Comparison of ENCODE assay signal across 30 cellular contexts in genomic region chr16:75224281-75224680, GRCh38. TPM values are rescaled to one million over a fixed set of nuclear protein-coding genes. Genes with fewer than 3 reads are reported as not detected.
DNase-seq lines count a peak whose midpoint lies in the region; ATAC-seq, FAIRE-seq and TF ChIP-seq lines count a peak whose summit lies in the region.
"Had no signal": no experiment of that assay in that cellular context is flagged by ENCODE, and none has a peak within 500 bp of the region (broad histone marks: within the 10 kb centered on the region; RNA-seq: fewer than 3 reads in every experiment).

No MANE protein-coding gene starts in this region.

- H4K91ac ChIP-seq in H1 (replicated peaks; ENCODE audit: insufficient read length, low read length), result no peak overlapping the region

- TF ChIP-seq CTCF in GM23338 (conservative IDR thresholded peaks at IDR 0.05; ENCODE audit: low read depth in 2 of 2) (no peak), PC-9 (conservative IDR thresholded peaks at IDR 0.05) (no peak), H1 (IDR thresholded peaks at IDR 0.05; ENCODE audit: control extremely low read depth in 1 of 3, insufficient read depth in 1 of 3, low read depth in 1 of 3, low read length in 3 of 3) (no peak), osteoblast (IDR thresholded peaks at IDR 0.05; ENCODE audit: extremely low read depth, low read depth, low read length) (no peak), ovary (IDR thresholded peaks at IDR 0.05) (no peak)

- H3K18ac ChIP-seq in H1 (ENCODE audit: extremely low read depth, low read length), result no peak overlapping the region

- no peak overlapping the region for H3K9ac ChIP-seq in H1 (replicated peaks in 1 of 4; ENCODE audit: extremely low read depth in 1 of 4, low read depth in 3 of 4, low read length in 3 of 4)
- H3K9ac ChIP-seq: BLaER1 treated with 17β-estradiol and CSF1 and Interleukin-3, amounts not matched to agents 10 nM and 100 nM had no signal

- H3K4me1 ChIP-seq in GM23338 (ENCODE audit: insufficient read depth), result no peaks in the 10 kb centered on the region
- no peaks in the 10 kb centered on the region for H3K4me1 ChIP-seq in PC-9 (replicated peaks; ENCODE audit: insufficient read depth)
- peaks cover 0 to 4% (median 0%) of the 10 kb centered on the region in 4 experiments; a peak in 1 of 7 replicates for H3K4me1 ChIP-seq in H1 (replicated peaks in 1 of 4; ENCODE audit: control insufficient read depth in 3 of 4, insufficient read depth in 4 of 4, low read length in 3 of 4)
- no peaks in the 10 kb centered on the region for H3K4me1 ChIP-seq in osteoblast (ENCODE audit: insufficient read depth, low read length)
- H3K4me1 ChIP-seq in ovary (ENCODE audit: insufficient read depth), result no peaks in the 10 kb centered on the region
- H3K4me1 ChIP-seq: breast epithelium, transverse colon had no signal

- no peak for TF ChIP-seq RAD21 in H1 (IDR thresholded peaks at IDR 0.05 in 1 of 2, conservative IDR thresholded peaks at IDR 0.05 in 1 of 2; ENCODE audit: low read depth in 2 of 2, low read length in 2 of 2)

- no peaks in the 10 kb centered on the region for H3K23me2 ChIP-seq in H1 (ENCODE audit: low read depth, low read length)

- no peak overlapping the region for H3K23ac ChIP-seq in H1 (ENCODE audit: insufficient read length)

- no peaks in the 10 kb centered on the region for H3K79me2 ChIP-seq in GM23338 (replicated peaks; ENCODE audit: insufficient read depth)
- no peaks in the 10 kb centered on the region for H3K79me2 ChIP-seq in PC-9 (ENCODE audit: low read depth)
- H3K79me2 ChIP-seq in H1 (ENCODE audit: control insufficient read depth in 1 of 2, insufficient read depth in 2 of 2, low read length in 2 of 2), result no peaks in the 10 kb centered on the region
- peaks cover 3% of the 10 kb centered on the region for H3K79me2 ChIP-seq in osteoblast (ENCODE audit: insufficient read depth, low read length)

- DNase-seq in GM23338 (ENCODE audit: low spot score), result no peak
- DNase-seq in PC-9, result peak in 1 of 2 experiments; percentile 25
- DNase-seq in H1 (ENCODE audit: low read depth in 1 of 2, low spot score in 2 of 2), result no peak
- DNase-seq in osteoblast (ENCODE audit: insufficient read length, low spot score, missing footprints), result peak; percentile 90
- no peak for DNase-seq in ovary
- DNase-seq in cerebellar cortex (ENCODE audit: low spot score), result no peak
- DNase-seq: activated CD4-positive, alpha-beta T cell treated with anti-CD3 and anti-CD28 coated beads for 36 hours; activated T-cell treated with anti-CD3 and anti-CD28 coated beads for 4 hours; amniotic stem cell; effector CD4-positive, alpha-beta T cell; Karpas-422; naive B cell; NCI-H1417 treated with DMSO at 0.1 percent for 48 hours; NCI-H2081; NCI-H526; SHP77 treated with DMSO at 0.1 percent for 48 hours; transverse colon had no signal

- no peaks in the 10 kb centered on the region for H4K20me1 ChIP-seq in GM23338 (replicated peaks; ENCODE audit: insufficient read depth)
- H4K20me1 ChIP-seq in PC-9 (ENCODE audit: insufficient read depth), result peaks cover 6% of the 10 kb centered on the region; the same call in 1 of the 2 replicates
- peaks cover under 1 to 3% of the 10 kb centered on the region in 2 experiments for H4K20me1 ChIP-seq in H1 (replicated peaks in 1 of 2; ENCODE audit: control insufficient read depth in 1 of 2, insufficient read depth in 2 of 2, low read length in 2 of 2)
- H4K20me1 ChIP-seq in osteoblast (ENCODE audit: insufficient read depth, low read length), result peaks cover 35% of the 10 kb centered on the region

- BruUV-seq in PC-9 (replicated peaks; lab: Mats Ljungman, UMichigan), result TSS peak; percentile 20

- H3K27ac ChIP-seq in GM23338 (ENCODE audit: low read depth), result no peak overlapping the region
- H3K27ac ChIP-seq in PC-9, result no peak overlapping the region
- no peak overlapping the region for H3K27ac ChIP-seq in H1 (ENCODE audit: low read depth, low read length)
- H3K27ac ChIP-seq in osteoblast (ENCODE audit: low read depth, low read length), result no peak overlapping the region
- H3K27ac ChIP-seq in ovary, result no peak overlapping the region
- H3K27ac ChIP-seq: BLaER1 treated with 17β-estradiol and CSF1 and Interleukin-3, amounts not matched to agents 10 nM and 100 nM; breast epithelium; transverse colon had no signal

- H2BK12ac ChIP-seq in H1 (ENCODE audit: low read depth, low read length), result peak overlapping the region; percentile 60; the same call in 1 of the 2 replicates

- H3K27ac Mint-ChIP-seq in GM23338, result peak overlapping the region; percentile 77
- H3K27ac Mint-ChIP-seq: activated CD4-positive, alpha-beta T cell treated with anti-CD3 and anti-CD28 coated beads for 36 hours; activated naive CD4-positive, alpha-beta T cell treated with anti-CD3 and anti-CD28 coated beads, Interleukin-2, amount 50 U/mL, for 24 hours; activated T-helper 2 cell treated with anti-CD3 and anti-CD28 coated beads, Interferon-gamma antibody, Interleukin-2, Interleukin-4, amounts not matched to agents 10 μg/mL and 5 μg/mL and 100 μg/mL, durations not matched to agents 14 hours and 24 hours and 36 hours; mesothelial cell of epicardium; naive B cell; stimulated activated memory B cell treated with anti-CD40 and anti-IgM and Interleukin-4, amounts not matched to agents 10 μg/mL and 1 μg/mL and 100 μg/mL, for 72 hours; T-helper 2 cell treated with Interferon-gamma antibody and Interleukin-4, amounts not matched to agents 5 μg/mL and 100 μg/mL, for 36 hours had no signal

- WGBS in H1 (ENCODE audit: extremely low coverage in 1 of 2, insufficient coverage in 1 of 2, insufficient read length in 1 of 2, insufficient replicate concordance in 2 of 2, low coverage in 1 of 2, low lambda C conversion rate in 2 of 2, missing lambda C conversion rate in 1 of 2), 2 experiments, result 95% methylated on average over 6 of the region's 6 CpGs; no CpG with 5 or more reads in 1 of the 2 experiments
- WGBS in ovary, 3 donors, result 37 to 51% (median 47%) methylated on average over 6 of the region's 6 CpGs

- ATAC-seq in GM23338, result no peak
- ATAC-seq in HG02623 (IDR thresholded peaks at IDR 0.05; ENCODE audit: unreplicated experiment), result no peak
- ATAC-seq in HG02642 (IDR thresholded peaks at IDR 0.05; ENCODE audit: poor library complexity, unreplicated experiment), result no peak
- ATAC-seq: activated CD4-positive, alpha-beta T cell treated with anti-CD3 and anti-CD28 coated beads for 36 hours; stimulated activated memory B cell treated with anti-CD40 and anti-IgM and Interleukin-4, amounts not matched to agents 10 μg/mL and 1 μg/mL and 100 μg/mL, for 72 hours had no signal

- H2AFZ ChIP-seq in GM23338 (no peak overlapping the region), PC-9 (no peak overlapping the region), H1 (ENCODE audit: low read length) (no peak overlapping the region), osteoblast (ENCODE audit: low read length) (no peak overlapping the region)

- no peak overlapping the region for H3K4ac ChIP-seq in H1 (replicated peaks; ENCODE audit: insufficient read length, low read depth, low read length)

- H4K5ac ChIP-seq in H1 (ENCODE audit: insufficient read length, low read depth, low read length), result no peak overlapping the region

- H3K56ac ChIP-seq in H1 (replicated peaks; ENCODE audit: insufficient read length, low read depth, low read length), result no peak overlapping the region

- H3F3A ChIP-seq in GM23338 (replicated peaks; ENCODE audit: low read depth) (peaks cover 15% of the 10 kb centered on the region; the same call in 1 of the 2 replicates), PC-9 (ENCODE audit: insufficient read depth, low read depth) (peaks cover 4% of the 10 kb centered on the region; the same call in 1 of the 2 replicates)

- peaks cover 6% of the 10 kb centered on the region; the same call in 2 of the 3 replicates for H3K36me3 Mint-ChIP-seq in GM23338 (ENCODE audit: low read depth)
- H3K36me3 Mint-ChIP-seq: activated naive CD4-positive, alpha-beta T cell treated with anti-CD3 and anti-CD28 coated beads, Interleukin-2, amount 50 U/mL, for 24 hours; mesothelial cell of epicardium; naive B cell; stimulated activated memory B cell treated with anti-CD40 and anti-IgM and Interleukin-4, amounts not matched to agents 10 μg/mL and 1 μg/mL and 100 μg/mL, for 72 hours had no signal

- TF ChIP-seq EP300 in H1 (IDR thresholded peaks at IDR 0.05; ENCODE audit: borderline replicate concordance in 1 of 2, low read depth in 2 of 2, low read length in 2 of 2) (no peak), ovary (IDR thresholded peaks at IDR 0.05) (no peak)

- H3K9me3 ChIP-seq in PC-9 (ENCODE audit: insufficient read depth, low read depth), result no peaks in the 10 kb centered on the region
- no peaks in the 10 kb centered on the region for H3K9me3 ChIP-seq in H1 (ENCODE audit: insufficient read depth in 2 of 2, low read depth in 1 of 2, low read length in 1 of 2)
- H3K9me3 ChIP-seq in osteoblast (ENCODE audit: low read depth, low read length), result no peaks in the 10 kb centered on the region
- no peaks in the 10 kb centered on the region for H3K9me3 ChIP-seq in ovary
- H3K9me3 ChIP-seq: BLaER1 treated with 17β-estradiol and CSF1 and Interleukin-3, amounts not matched to agents 10 nM and 100 nM; breast epithelium; transverse colon had no signal

- no peak overlapping the region for H2BK20ac ChIP-seq in H1 (ENCODE audit: low read length)

- POLR2A ChIA-PET in PC-9 (lab: Charles Lee; ENCODE audit: unreplicated experiment) (no interaction called here), H1 (lab: Charles Lee; ENCODE audit: partially characterized antibody) (interaction anchor here (0.6 to 22.7 kb wide), 6 partner anchors 10 to 154 kb away, joined by 3 to 375 read pairs (median 7); partner anchors contain the start of genes BCAR1 and CTRB2)

- no peaks in the 10 kb centered on the region for H3K36me3 ChIP-seq in GM23338 (ENCODE audit: insufficient read depth)
- H3K36me3 ChIP-seq in PC-9 (ENCODE audit: low read depth), result no peaks in the 10 kb centered on the region
- peaks cover under 1 to 5% (median 2%) of the 10 kb centered on the region in 4 experiments; a peak in 4 of 8 replicates for H3K36me3 ChIP-seq in H1 (ENCODE audit: control insufficient read depth in 2 of 4, insufficient read depth in 4 of 4, low read length in 3 of 4)
- peaks cover 14% of the 10 kb centered on the region for H3K36me3 ChIP-seq in osteoblast (ENCODE audit: insufficient read depth, low read length)
- H3K36me3 ChIP-seq in ovary, result no peaks in the 10 kb centered on the region
- H3K36me3 ChIP-seq: BLaER1 treated with 17β-estradiol and CSF1 and Interleukin-3, amounts not matched to agents 10 nM and 100 nM; breast epithelium had no signal

- H3K4me3 Mint-ChIP-seq in GM23338, result no peak overlapping the region
- H3K4me3 Mint-ChIP-seq: activated CD4-positive, alpha-beta T cell treated with anti-CD3 and anti-CD28 coated beads for 36 hours; activated naive CD4-positive, alpha-beta T cell treated with anti-CD3 and anti-CD28 coated beads, Interleukin-2, amount 50 U/mL, for 24 hours; mesothelial cell of epicardium; stimulated activated memory B cell treated with anti-CD40 and anti-IgM and Interleukin-4, amounts not matched to agents 10 μg/mL and 1 μg/mL and 100 μg/mL, for 72 hours; T-helper 2 cell treated with Interferon-gamma antibody and Interleukin-4, amounts not matched to agents 5 μg/mL and 100 μg/mL, for 36 hours had no signal

- no peak overlapping the region for H3K14ac ChIP-seq in H1 (ENCODE audit: insufficient read length)

- H3K4me3 ChIP-seq in GM23338 (no peak overlapping the region), PC-9 (no peak overlapping the region), H1 (ENCODE audit: extremely low read depth in 1 of 4, insufficient read depth in 2 of 4, low read depth in 3 of 4, low read length in 4 of 4) (no peak overlapping the region), osteoblast (ENCODE audit: insufficient read depth, low read length) (no peak overlapping the region), ovary (no peak overlapping the region)
- H3K4me3 ChIP-seq: BLaER1 treated with 17β-estradiol and CSF1 and Interleukin-3, amounts not matched to agents 10 nM and 100 nM; breast epithelium; transverse colon had no signal

- H2BK15ac ChIP-seq in H1 (ENCODE audit: low read length), result no peak overlapping the region

- no peak overlapping the region for H2BK120ac ChIP-seq in H1 (replicated peaks; ENCODE audit: low read depth, low read length)

- H3K27me3 Mint-ChIP-seq in GM23338 (ENCODE audit: insufficient read depth, low read depth, poor library complexity), result peaks cover 13% of the 10 kb centered on the region
- H3K27me3 Mint-ChIP-seq: activated naive CD4-positive, alpha-beta T cell treated with anti-CD3 and anti-CD28 coated beads, Interleukin-2, amount 50 U/mL, for 24 hours had no signal

- no peak for FAIRE-seq in H1 (lab: Jason Lieb, UNC)
- FAIRE-seq: G401.6 had no signal

- TF ChIP-seq POLR2A in H1 (IDR thresholded peaks at IDR 0.05; ENCODE audit: control extremely low read depth in 1 of 2, low read depth in 2 of 2, low read length in 2 of 2) (no peak), ovary (IDR thresholded peaks at IDR 0.05) (no peak)

- CTCF ChIA-PET in PC-9 (lab: Charles Lee) (no interaction called here), H1 (lab: Charles Lee; ENCODE audit: partially characterized antibody) (interaction anchor here (2.0 kb wide), 1 partner anchor 9 kb away, joined by 17 read pairs; no protein-coding TSS in a partner anchor)

- no peak overlapping the region for H2BK5ac ChIP-seq in H1 (ENCODE audit: low read depth, low read length)

- H3K9me2 ChIP-seq in GM23338 (ENCODE audit: insufficient read depth), result no peaks in the 10 kb centered on the region
- H3K9me2 ChIP-seq in PC-9 (ENCODE audit: insufficient read depth), result no peaks in the 10 kb centered on the region

- no peak overlapping the region for H3K4me2 ChIP-seq in GM23338
- H3K4me2 ChIP-seq in PC-9, result no peak overlapping the region
- no peak overlapping the region for H3K4me2 ChIP-seq in H1 (ENCODE audit: insufficient read depth in 1 of 2, low read depth in 2 of 2, low read length in 2 of 2)
- H3K4me2 ChIP-seq in osteoblast (ENCODE audit: insufficient read depth, low read length), result no peak overlapping the region
- H3K4me2 ChIP-seq: BLaER1 treated with 17β-estradiol and CSF1 and Interleukin-3, amounts not matched to agents 10 nM and 100 nM had no signal

- H3K27me3 ChIP-seq in GM23338 (ENCODE audit: insufficient read depth), result no peaks in the 10 kb centered on the region
- H3K27me3 ChIP-seq in PC-9 (ENCODE audit: insufficient read depth, low read depth), result no peaks in the 10 kb centered on the region
- no peaks in the 10 kb centered on the region for H3K27me3 ChIP-seq in H1 (replicated peaks in 1 of 4; ENCODE audit: control insufficient read depth in 3 of 4, extremely low read depth in 1 of 4, insufficient read depth in 3 of 4, low read length in 3 of 4)
- H3K27me3 ChIP-seq in osteoblast (ENCODE audit: insufficient read depth, low read length), result peaks cover 4% of the 10 kb centered on the region
- no peaks in the 10 kb centered on the region for H3K27me3 ChIP-seq in ovary

- H2AK5ac ChIP-seq in H1 (ENCODE audit: low read depth, low read length), result no peak overlapping the region

- peak overlapping the region; percentile 79; the same call in 1 of the 2 replicates for H4K8ac ChIP-seq in H1 (ENCODE audit: extremely low read depth, insufficient read depth, low read length)

- intact Hi-C loops in PC-9 (cut with micrococcal nuclease; ENCODE audit: unreplicated experiment) (loop anchor here (2.0 kb wide), 1 partner anchor 17 kb away; the partner anchor contains the start of gene CTRB2), ovary (cut with DNase I) (loop anchor here in 3 of 4 donors (1.0 to 2.0 kb wide), 2 partner anchors 17 to 18 kb away; partner anchors contain the start of gene CTRB2 (in 2 of the 3))

- no peaks in the 10 kb centered on the region for H3K79me1 ChIP-seq in H1 (ENCODE audit: low read depth, low read length)

- H3K9me3 Mint-ChIP-seq in GM23338, result no peaks in the 10 kb centered on the region; the same call in 2 of the 3 replicates
- H3K9me3 Mint-ChIP-seq: activated naive CD4-positive, alpha-beta T cell treated with anti-CD3 and anti-CD28 coated beads, Interleukin-2, amount 50 U/mL, for 24 hours; activated T-helper 2 cell treated with anti-CD3 and anti-CD28 coated beads, Interferon-gamma antibody, Interleukin-2, Interleukin-4, amounts not matched to agents 10 μg/mL and 5 μg/mL and 100 μg/mL, durations not matched to agents 14 hours and 24 hours and 36 hours; mesothelial cell of epicardium; stimulated activated memory B cell treated with anti-CD40 and anti-IgM and Interleukin-4, amounts not matched to agents 10 μg/mL and 1 μg/mL and 100 μg/mL, for 72 hours; T-helper 2 cell treated with Interferon-gamma antibody and Interleukin-4, amounts not matched to agents 5 μg/mL and 100 μg/mL, for 36 hours had no signal

- H3K4me1 Mint-ChIP-seq in GM23338, result peaks cover 5% of the 10 kb centered on the region; the same call in 2 of the 3 replicates

RNA-seq across cellular contexts. Expression of gene CTRB1, which starts 5.5 kb away (rescaled TPM):
- total RNA-seq in GM23338 (2014; rRNA removed; shearing (Covaris generic)), result not detected in 2 replicates
- polyA plus RNA-seq in GM23338 (2016; fragmentation: Nextera tagmentation; extraction: Ambion mirVana) (not detected in 2 replicates), H1 (2011; rRNA removed) (not detected in 2 replicates), ovary (not detected)
- total RNA-seq in PC-9 (2021) (not detected in 2 replicates), osteoblast (not detected in 2 replicates), ovary (10 to 100 TPM in 2 of 7 donors, 1 to 10 TPM in 1, under 1 TPM in 2, not detected in 2; 0.67 to 14.7 (median 3.1) TPM)
- not detected in 2 replicates for total RNA-seq in H1 (2021; fragmentation: NEBNext Ultra II Directional; extraction: Animal tissue kit (Norgen Biotek cat#: 25700))
- polyA plus RNA-seq in H1 (2011; cell fraction: cytosol; rRNA removed), result not detected
- not detected for polyA plus RNA-seq in H1 (2011; cell fraction: nucleus; rRNA removed)
- not detected in 4 replicates for polyA plus RNA-seq in H1 (2012, experiment 1 of 2)
- not detected for polyA plus RNA-seq in H1 (2012, experiment 2 of 2)
- not detected for polyA plus RNA-seq in H1 (2013, experiment 1 of 2)
- polyA plus RNA-seq in H1 (2013, experiment 2 of 2), result not detected
- polyA minus RNA-seq in H1 (2011; rRNA and poly(A)+ RNA removed), result not detected in 2 replicates
- not detected for polyA minus RNA-seq in H1 (2011; cell fraction: cytosol; rRNA and poly(A)+ RNA removed)
- polyA minus RNA-seq in H1 (2011; cell fraction: nucleus; rRNA and poly(A)+ RNA removed), result not detected
- total RNA-seq: activated CD4-positive, alpha-beta T cell treated with anti-CD3 and anti-CD28 coated beads for 36 hours; activated T-helper 2 cell treated with anti-CD3 and anti-CD28 coated beads, Interferon-gamma antibody, Interleukin-2, Interleukin-4, amounts not matched to agents 10 μg/mL and 5 μg/mL and 100 μg/mL, durations not matched to agents 14 hours and 24 hours and 36 hours; breast epithelium; mesothelial cell of epicardium; skeletal muscle tissue; subcutaneous adipose tissue; transverse colon had no signal
- polyA plus RNA-seq: AG04450 had no signal

RNA-seq across cellular contexts. Expression of gene CTRB2, which starts 17.3 kb away (rescaled TPM):
- not detected in 2 replicates for total RNA-seq in GM23338 (2014; rRNA removed; shearing (Covaris generic))
- polyA plus RNA-seq in GM23338 (2016; fragmentation: Nextera tagmentation; extraction: Ambion mirVana) (not detected in 2 replicates), H1 (2011; rRNA removed) (not detected in 2 replicates), ovary (1 to 10 TPM in 1 of 2 donors, not detected in 1; 1.1 TPM)
- total RNA-seq in PC-9 (2021) (not detected in 2 replicates), osteoblast (not detected in 2 replicates), ovary (10 to 100 TPM in 2 of 7 donors, 1 to 10 TPM in 1, under 1 TPM in 1, not detected in 3; 0.62 to 28.7 (median 11.6) TPM)
- total RNA-seq in H1 (2021; fragmentation: NEBNext Ultra II Directional; extraction: Animal tissue kit (Norgen Biotek cat#: 25700)), result not detected in 2 replicates
- not detected for polyA plus RNA-seq in H1 (2011; cell fraction: cytosol; rRNA removed)
- not detected for polyA plus RNA-seq in H1 (2011; cell fraction: nucleus; rRNA removed)
- not detected in 4 replicates for polyA plus RNA-seq in H1 (2012, experiment 1 of 2)
- polyA plus RNA-seq in H1 (2012, experiment 2 of 2), result not detected
- polyA plus RNA-seq in H1 (2013, experiment 1 of 2), result not detected
- polyA plus RNA-seq in H1 (2013, experiment 2 of 2), result not detected
- polyA minus RNA-seq in H1 (2011; rRNA and poly(A)+ RNA removed), result not detected in 2 replicates
- not detected for polyA minus RNA-seq in H1 (2011; cell fraction: cytosol; rRNA and poly(A)+ RNA removed)
- not detected for polyA minus RNA-seq in H1 (2011; cell fraction: nucleus; rRNA and poly(A)+ RNA removed)
- total RNA-seq: activated CD4-positive, alpha-beta T cell treated with anti-CD3 and anti-CD28 coated beads for 36 hours; activated T-helper 2 cell treated with anti-CD3 and anti-CD28 coated beads, Interferon-gamma antibody, Interleukin-2, Interleukin-4, amounts not matched to agents 10 μg/mL and 5 μg/mL and 100 μg/mL, durations not matched to agents 14 hours and 24 hours and 36 hours; breast epithelium; mesothelial cell of epicardium; skeletal muscle tissue; subcutaneous adipose tissue; transverse colon had no signal
- polyA plus RNA-seq: AG04450 had no signal

RNA-seq across cellular contexts. Expression of gene BCAR1, which starts 27.1 kb away (rescaled TPM):
- 121 and 140 TPM in 2 replicates for total RNA-seq in GM23338 (2014; rRNA removed; shearing (Covaris generic))
- polyA plus RNA-seq in GM23338 (2016; fragmentation: Nextera tagmentation; extraction: Ambion mirVana), result 37.9 and 38.3 TPM in 2 replicates
- total RNA-seq in PC-9 (2021), result 53.9 and 62.5 TPM in 2 replicates
- total RNA-seq in H1 (2021; fragmentation: NEBNext Ultra II Directional; extraction: Animal tissue kit (Norgen Biotek cat#: 25700)), result 103 and 105 TPM in 2 replicates
- polyA plus RNA-seq in H1 (2011; rRNA removed), result 59.8 and 93.8 TPM in 2 replicates
- polyA plus RNA-seq in H1 (2011; cell fraction: cytosol; rRNA removed), result 51.9 TPM
- polyA plus RNA-seq in H1 (2011; cell fraction: nucleus; rRNA removed), result 130 TPM
- 42.6 to 68.8 TPM (median 64.7 TPM) in 4 replicates for polyA plus RNA-seq in H1 (2012, experiment 1 of 2)
- polyA plus RNA-seq in H1 (2012, experiment 2 of 2), result 54.8 TPM
- polyA plus RNA-seq in H1 (2013, experiment 1 of 2), result 83.5 TPM
- polyA plus RNA-seq in H1 (2013, experiment 2 of 2), result 83.4 TPM
- polyA minus RNA-seq in H1 (2011; rRNA and poly(A)+ RNA removed), result 19.1 and 21.8 TPM in 2 replicates
- polyA minus RNA-seq in H1 (2011; cell fraction: cytosol; rRNA and poly(A)+ RNA removed), result 43.2 TPM
- polyA minus RNA-seq in H1 (2011; cell fraction: nucleus; rRNA and poly(A)+ RNA removed), result 75.0 TPM
- 66.9 and 75.3 TPM in 2 replicates for total RNA-seq in osteoblast
- total RNA-seq in ovary, result 10 to 100 TPM; 22.2 to 90.2 (median 47.4) TPM
- 10 to 100 TPM in 1 of 2 donors, 1 to 10 TPM in 1; 2.4 to 30.3 TPM for polyA plus RNA-seq in ovary
